Comparison of ENCODE assay signal across 29 cellular contexts in the genomic region with DNA sequence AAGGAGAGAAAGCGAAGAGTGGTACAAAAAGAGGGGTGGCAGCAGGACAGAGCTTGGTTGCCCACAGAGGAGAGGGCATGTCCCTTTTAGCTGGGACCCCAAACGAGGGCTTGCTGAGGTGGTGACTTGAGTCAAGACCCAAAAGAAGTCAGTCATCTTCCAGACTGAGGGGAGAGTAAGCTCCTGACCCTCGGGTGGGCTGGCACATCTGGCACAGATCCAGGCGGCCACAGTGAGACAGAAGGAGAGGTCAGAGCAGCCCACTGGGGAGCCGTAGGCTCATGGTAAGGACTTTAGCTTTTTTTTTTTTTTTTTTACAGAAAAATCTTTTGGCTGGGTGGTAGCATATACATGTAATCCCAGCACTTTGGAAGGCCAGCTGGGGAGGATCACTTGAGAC.
"Had no signal": no experiment of that assay in that cellular context is flagged by ENCODE, and none has a peak within 500 bp of the region (broad histone marks: within the 10 kb centered on the region; RNA-seq: fewer than 3 reads in every experiment).

No MANE protein-coding gene starts in this region.

- H3K27ac ChIP-seq: neural progenitor cell, pancreas, psoas muscle, right lobe of liver, sigmoid colon, spleen, suprapubic skin, testis, tibial artery, transverse colon, upper lobe of left lung, vagina had no signal

- ATAC-seq: naive thymus-derived CD4-positive, alpha-beta T cell; natural killer cell; pancreas; psoas muscle; right cardiac atrium; right lobe of liver; stimulated activated memory B cell treated with anti-CD40 and anti-IgM and Interleukin-4, amounts not matched to agents 10 μg/mL and 1 μg/mL and 100 μg/mL, for 72 hours; stimulated activated naive CD8-positive, alpha-beta T cell treated with anti-CD3 and anti-CD28 coated beads, Interleukin-15, amount 100 ng/mL, for 72 hours; stimulated activated naive CD8-positive, alpha-beta T cell treated with anti-CD3 and anti-CD28 coated beads, Interleukin-15, Interleukin-2, amounts not matched to agents 100 U/mL and 50 U/mL, for 24 hours had no signal

- H3K4me3 ChIP-seq: neural progenitor cell, pancreas, psoas muscle, right lobe of liver, sigmoid colon, spleen, suprapubic skin, testis, tibial artery, transverse colon, upper lobe of left lung, vagina had no signal

- H3K4me1 Mint-ChIP-seq: naive thymus-derived CD4-positive, alpha-beta T cell; natural killer cell; nephron; stimulated activated memory B cell treated with anti-CD40 and anti-IgM and Interleukin-4, amounts not matched to agents 10 μg/mL and 1 μg/mL and 100 μg/mL, for 72 hours; stimulated activated naive CD8-positive, alpha-beta T cell treated with anti-CD3 and anti-CD28 coated beads, Interleukin-15, amount 100 ng/mL, for 72 hours had no signal

- H3K4me3 Mint-ChIP-seq: naive thymus-derived CD4-positive, alpha-beta T cell; natural killer cell; nephron; neural progenitor cell; stimulated activated memory B cell treated with anti-CD40 and anti-IgM and Interleukin-4, amounts not matched to agents 10 μg/mL and 1 μg/mL and 100 μg/mL, for 72 hours; stimulated activated naive CD8-positive, alpha-beta T cell treated with anti-CD3 and anti-CD28 coated beads, Interleukin-15, amount 100 ng/mL, for 72 hours had no signal

- H3K27me3 ChIP-seq: neural progenitor cell, pancreas, right lobe of liver, sigmoid colon, spleen, suprapubic skin, testis, tibial artery, transverse colon, upper lobe of left lung, vagina had no signal

- H3K36me3 Mint-ChIP-seq: naive thymus-derived CD4-positive, alpha-beta T cell; natural killer cell; neural progenitor cell; stimulated activated memory B cell treated with anti-CD40 and anti-IgM and Interleukin-4, amounts not matched to agents 10 μg/mL and 1 μg/mL and 100 μg/mL, for 72 hours had no signal

- H3K27ac Mint-ChIP-seq: naive thymus-derived CD4-positive, alpha-beta T cell; natural killer cell; nephron; neural progenitor cell; progenitor cell of endocrine pancreas; stimulated activated memory B cell treated with anti-CD40 and anti-IgM and Interleukin-4, amounts not matched to agents 10 μg/mL and 1 μg/mL and 100 μg/mL, for 72 hours had no signal

- H3K4me1 ChIP-seq: neural progenitor cell, pancreas, psoas muscle, right lobe of liver, spleen, suprapubic skin, testis, tibial artery, transverse colon, upper lobe of left lung, vagina had no signal

- H3K36me3 ChIP-seq: neural progenitor cell, pancreas, right lobe of liver, sigmoid colon, spleen, suprapubic skin, tibial artery, transverse colon, upper lobe of left lung, vagina had no signal

- H3K9me3 ChIP-seq: pancreas, psoas muscle, right lobe of liver, sigmoid colon, spleen, suprapubic skin, testis, tibial artery, transverse colon, upper lobe of left lung, vagina had no signal

- H3K27me3 Mint-ChIP-seq: stimulated activated memory B cell treated with anti-CD40 and anti-IgM and Interleukin-4, amounts not matched to agents 10 μg/mL and 1 μg/mL and 100 μg/mL, for 72 hours; stimulated activated naive CD8-positive, alpha-beta T cell treated with anti-CD3 and anti-CD28 coated beads, Interleukin-15, amount 100 ng/mL, for 72 hours had no signal

- H3K9me3 Mint-ChIP-seq: nephron; stimulated activated naive CD8-positive, alpha-beta T cell treated with anti-CD3 and anti-CD28 coated beads, Interleukin-15, amount 100 ng/mL, for 72 hours had no signal

- DNase-seq: naive thymus-derived CD4-positive, alpha-beta T cell; natural killer cell; occipital lobe; psoas muscle; right lobe of liver; sigmoid colon; small intestine; spleen; stimulated activated CD4-positive, alpha-beta T cell treated with anti-CD3 and anti-CD28 coated beads, Interleukin-12 subunit alpha, Interleukin-12 subunit beta, amount 100 ng/mL, for 4 hours; stimulated activated CD4-positive, alpha-beta T cell treated with anti-CD3 and anti-CD28 coated beads, Interleukin-1b, Interleukin-23, amount 100 ng/mL, for 48 hours; stimulated activated CD4-positive, alpha-beta T cell treated with anti-CD3 and anti-CD28 coated beads, Interleukin-4, amount 100 ng/mL, for 1 hour; stimulated activated CD4-positive, alpha-beta T cell treated with anti-CD3 and anti-CD28 coated beads, Interleukin-4, amount 100 ng/mL, for 4 hours; stimulated activated CD8-positive, alpha-beta memory T cell treated with anti-CD3 and anti-CD28 coated beads, Interleukin-4, amount 100 ng/mL, for 48 hours; stimulated activated naive CD4-positive, alpha-beta T cell; stimulated activated naive CD8-positive, alpha-beta T cell treated with anti-CD3 and anti-CD28 coated beads, Interleukin-15, amount 100 ng/mL, for 72 hours; stimulated activated naive CD8-positive, alpha-beta T cell treated with anti-CD3 and anti-CD28 coated beads, Interleukin-15, Interleukin-2, amounts not matched to agents 100 U/mL and 50 U/mL, for 24 hours; substantia nigra; testis; tibial artery; transverse colon; upper lobe of left lung had no signal
